Comparison of ENCODE assay signal across 16 cellular contexts in genomic region chr10:119832956-119833355, GRCh38.
"Had no signal": no experiment of that assay in that cellular context is flagged by ENCODE, and none has a peak within 500 bp of the region (broad histone marks: within the 10 kb centered on the region; RNA-seq: fewer than 3 reads in every experiment).

No MANE protein-coding gene starts in this region.

- H3K27ac Mint-ChIP-seq: dendritic cell treated with granulocyte-macrophage colony-stimulating factor and Interleukin-4, amounts not matched to agents 40 ng/mL and 50 ng/mL, for 4 days; T-helper 1 cell treated with Interleukin-12 subunit alpha and Interleukin-12 subunit beta and Interleukin-4 antibody, amounts not matched to agents 30 μg/mL and 1 μg/mL, for 36 hours had no signal

- H3K27me3 Mint-ChIP-seq: activated B cell treated with CpG ODN at 0.5 μM for 24 hours; dendritic cell treated with granulocyte-macrophage colony-stimulating factor and Interleukin-4, amounts not matched to agents 40 ng/mL and 50 ng/mL, for 4 days; stimulated activated naive CD8-positive, alpha-beta T cell treated with anti-CD3 and anti-CD28 coated beads, Interleukin-15, Interleukin-2, amounts not matched to agents 100 ng/mL and 50 ng/mL, for 24 hours had no signal

- ATAC-seq: esophagus mucosa, left colon, sciatic nerve, SK-N-SH treated with all-trans-retinoic acid at 6 μM for 48 hours had no signal

- H3K4me1 ChIP-seq: adrenal gland, psoas muscle, testis had no signal

- H3K4me3 Mint-ChIP-seq: activated B cell treated with CpG ODN at 0.5 μM for 24 hours; dendritic cell treated with granulocyte-macrophage colony-stimulating factor and Interleukin-4, amounts not matched to agents 40 ng/mL and 50 ng/mL, for 4 days; nephron progenitor cell; stimulated activated naive CD8-positive, alpha-beta T cell treated with anti-CD3 and anti-CD28 coated beads, Interleukin-15, Interleukin-2, amounts not matched to agents 100 ng/mL and 50 ng/mL, for 24 hours; T-helper 1 cell treated with Interleukin-12 subunit alpha and Interleukin-12 subunit beta and Interleukin-4 antibody, amounts not matched to agents 30 μg/mL and 1 μg/mL, for 36 hours had no signal

- H3K9me3 ChIP-seq: adrenal gland, psoas muscle, testis had no signal

- H3K9me3 Mint-ChIP-seq: activated B cell treated with CpG ODN at 0.5 μM for 24 hours; dendritic cell treated with granulocyte-macrophage colony-stimulating factor and Interleukin-4, amounts not matched to agents 40 ng/mL and 50 ng/mL, for 4 days; nephron progenitor cell; T-helper 1 cell treated with Interleukin-12 subunit alpha and Interleukin-12 subunit beta and Interleukin-4 antibody, amounts not matched to agents 30 μg/mL and 1 μg/mL, for 36 hours had no signal

- H3K4me3 ChIP-seq: adrenal gland, lung, psoas muscle, testis had no signal

- H3K4me1 Mint-ChIP-seq: nephron progenitor cell had no signal

- DNase-seq: activated B cell treated with CpG ODN at 0.5 μM for 24 hours; activated CD4-positive, alpha-beta T cell treated with anti-CD3 and anti-CD28 coated beads, Interleukin-2, amount 50 U/mL, for 1 hour; activated naive CD4-positive, alpha-beta T cell treated with Interleukin-2 at 50 U/mL for 16 hours; adrenal gland; caudate nucleus; left colon; nephron progenitor cell; psoas muscle; testis had no signal

- H3K27ac ChIP-seq: adrenal gland, psoas muscle, testis had no signal

- H3K27me3 ChIP-seq: adrenal gland, testis had no signal
